In genomic region chr7:132677941-132678340, GRCh38 we compare ENCODE assay signal across 18 cellular contexts.
A peak's percentile ranks its signal among the peaks of the same experiment; 100 is the strongest.
DNase-seq lines count a peak whose midpoint lies in the region; ATAC-seq and TF ChIP-seq lines count a peak whose summit lies in the region.
"Had no signal": no experiment of that assay in that cellular context is flagged by ENCODE, and none has a peak within 500 bp of the region (broad histone marks: within the 10 kb centered on the region; RNA-seq: fewer than 3 reads in every experiment).

No MANE protein-coding gene starts in this region.

- no peak overlapping the region for H3K4me3 ChIP-seq in smooth muscle cell
- H3K4me3 ChIP-seq: GM23338 had no signal

- H3K27me3 ChIP-seq in smooth muscle cell (ENCODE audit: low read depth), result no peaks in the 10 kb centered on the region

- no peaks in the 10 kb centered on the region for H3F3A ChIP-seq in smooth muscle cell (ENCODE audit: low read depth)

- H3K4me1 ChIP-seq in smooth muscle cell (ENCODE audit: low read depth), result peaks cover 3% of the 10 kb centered on the region

- H3K9me3 Mint-ChIP-seq in activated naive CD4-positive, alpha-beta T cell treated with anti-CD3 and anti-CD28 coated beads, Interleukin-2, amount 50 U/mL, for 72 hours, result peaks cover 2 to 3% of the 10 kb centered on the region in 2 donors
- H3K9me3 Mint-ChIP-seq in mesothelial cell of epicardium, result peaks cover 2% of the 10 kb centered on the region
- no peaks in the 10 kb centered on the region for H3K9me3 Mint-ChIP-seq in stimulated activated memory B cell treated with anti-CD40 and anti-IgM and Interleukin-4, amounts not matched to agents 10 μg/mL and 1 μg/mL and 100 μg/mL, for 72 hours
- H3K9me3 Mint-ChIP-seq: GM23338 had no signal

- H3K4me3 Mint-ChIP-seq in mesothelial cell of epicardium, result no peak overlapping the region
- H3K4me3 Mint-ChIP-seq in stimulated activated memory B cell treated with anti-CD40 and anti-IgM and Interleukin-4, amounts not matched to agents 10 μg/mL and 1 μg/mL and 100 μg/mL, for 72 hours, result no peak overlapping the region
- H3K4me3 Mint-ChIP-seq: GM23338, H9 had no signal

- H3K4me2 ChIP-seq in smooth muscle cell, result no peak overlapping the region
- H3K4me2 ChIP-seq: GM23338, SK-N-SH had no signal

- H3K36me3 Mint-ChIP-seq in activated naive CD4-positive, alpha-beta T cell treated with anti-CD3 and anti-CD28 coated beads, Interleukin-2, amount 50 U/mL, for 72 hours, result no peaks in the 10 kb centered on the region
- H3K36me3 Mint-ChIP-seq in mesothelial cell of epicardium, result no peaks in the 10 kb centered on the region
- H3K36me3 Mint-ChIP-seq in stimulated activated memory B cell treated with anti-CD40 and anti-IgM and Interleukin-4, amounts not matched to agents 10 μg/mL and 1 μg/mL and 100 μg/mL, for 72 hours, result no peaks in the 10 kb centered on the region

- no peaks in the 10 kb centered on the region for H3K9me3 ChIP-seq in smooth muscle cell (replicated peaks; ENCODE audit: low read depth)
- H3K9me3 ChIP-seq: SK-N-SH had no signal

- H3K27me3 Mint-ChIP-seq in mesothelial cell of epicardium (ENCODE audit: low read depth), result peaks cover 16% of the 10 kb centered on the region
- peaks cover 32% of the 10 kb centered on the region for H3K27me3 Mint-ChIP-seq in stimulated activated memory B cell treated with anti-CD40 and anti-IgM and Interleukin-4, amounts not matched to agents 10 μg/mL and 1 μg/mL and 100 μg/mL, for 72 hours

- H4K20me1 ChIP-seq in smooth muscle cell (ENCODE audit: low read depth), result no peaks in the 10 kb centered on the region

- no peaks in the 10 kb centered on the region for H3K79me2 ChIP-seq in smooth muscle cell (ENCODE audit: low read depth)

- H3K4me1 Mint-ChIP-seq in mesothelial cell of epicardium, result peaks cover 4% of the 10 kb centered on the region
- H3K4me1 Mint-ChIP-seq in stimulated activated memory B cell treated with anti-CD40 and anti-IgM and Interleukin-4, amounts not matched to agents 10 μg/mL and 1 μg/mL and 100 μg/mL, for 72 hours, result no peaks in the 10 kb centered on the region

- ATAC-seq in activated naive CD4-positive, alpha-beta T cell treated with anti-CD3 and anti-CD28 coated beads, Interleukin-2, amount 50 U/mL, for 72 hours, result no peak
- ATAC-seq in GM19467 (IDR thresholded peaks at IDR 0.05; ENCODE audit: unreplicated experiment), result no peak
- no peak for ATAC-seq in stimulated activated memory B cell treated with anti-CD40 and anti-IgM and Interleukin-4, amounts not matched to agents 10 μg/mL and 1 μg/mL and 100 μg/mL, for 72 hours
- ATAC-seq: GM23338, HepG2 had no signal

- peak overlapping the region; percentile 79 for H2AFZ ChIP-seq in smooth muscle cell (ENCODE audit: low read depth)
- H2AFZ ChIP-seq: GM23338 had no signal

- no peak overlapping the region for H3K27ac Mint-ChIP-seq in activated naive CD4-positive, alpha-beta T cell treated with anti-CD3 and anti-CD28 coated beads, Interleukin-2, amount 50 U/mL, for 72 hours
- H3K27ac Mint-ChIP-seq in mesothelial cell of epicardium, result no peak overlapping the region
- H3K27ac Mint-ChIP-seq in stimulated activated memory B cell treated with anti-CD40 and anti-IgM and Interleukin-4, amounts not matched to agents 10 μg/mL and 1 μg/mL and 100 μg/mL, for 72 hours, result no peak overlapping the region
- H3K27ac Mint-ChIP-seq: GM23338, H9 had no signal

- DNase-seq in HT1080 (ENCODE audit: low read depth) (peak; percentile 58), RPMI7951 (ENCODE audit: low read depth) (peak; percentile 52), medulla oblongata (ENCODE audit: extremely low spot score) (peak; percentile 11), smooth muscle cell (lab: John Stamatoyannopoulos, UW; ENCODE audit: unreplicated experiment) (no peak), mesothelial cell of epicardium (ENCODE audit: low spot score in 2 of 2, unreplicated experiment in 2 of 2) (no peak)
- no peak for DNase-seq in activated naive CD4-positive, alpha-beta T cell treated with anti-CD3 and anti-CD28 coated beads, Interleukin-2, amount 50 U/mL, for 72 hours (ENCODE audit: low spot score in 2 of 2)
- DNase-seq: DMS153, H9, NCI-H1105 treated with DMSO at 0.1 percent for 48 hours, NCI-H146, NCI-H1930, NCI-H2107, NCI-H526 treated with DMSO at 0.1 percent for 48 hours, SK-N-SH had no signal

- no peak for TF ChIP-seq CTCF in smooth muscle cell (IDR thresholded peaks at IDR 0.05; ENCODE audit: borderline replicate concordance, insufficient read depth, poor library complexity, severe bottlenecking)
- TF ChIP-seq CTCF in mesothelial cell of epicardium (IDR thresholded peaks at IDR 0.05; ENCODE audit: unreplicated experiment), result no peak

- H3K36me3 ChIP-seq in smooth muscle cell (ENCODE audit: low read depth), result no peaks in the 10 kb centered on the region

- 39% methylated on average over 5 of the region's 5 CpGs for WGBS in smooth muscle cell (ENCODE audit: low lambda C conversion rate)

- H3K27ac ChIP-seq in smooth muscle cell (ENCODE audit: low read depth), result peak overlapping the region; percentile 55

- H3K9ac ChIP-seq in smooth muscle cell (ENCODE audit: low read depth), result no peak overlapping the region
- H3K9ac ChIP-seq: SK-N-SH had no signal

Comparison
In these comparisons a context has a peak if more than half of its experiments do, and no peak if none do; other contexts are left out.
1. DNase-seq: peak in HT1080 (single experiment), RPMI7951 (single experiment) and medulla oblongata (single experiment); none in smooth muscle cell (single experiment), activated naive CD4-positive, alpha-beta T cell treated with anti-CD3 and anti-CD28 coated beads, Interleukin-2, amount 50 U/mL, for 72 hours (0 of 2) and mesothelial cell of epicardium (0 of 2).